Comparison of ENCODE assay signal across 1 cellular context in genomic region chr4:37430718-37431416, GRCh38.
TF ChIP-seq lines count a peak whose summit lies in the region.

No MANE protein-coding gene starts in this region.

TF ChIP-seq in HepG2, 621 proteins besides CTCF, POLR2A, EP300 and RAD21 (continued from another document and continues in another):
- TF ChIP-seq AHDC1 (CRISPR knock-in tag; IDR thresholded peaks at IDR 0.05; ENCODE audit: borderline replicate concordance) = peak; percentile 51
- TF ChIP-seq ZNF142 (CRISPR knock-in tag; IDR thresholded peaks at IDR 0.05) = no peak
- no peak for TF ChIP-seq ARNTL (CRISPR knock-in tag; IDR thresholded peaks at IDR 0.05)
- TF ChIP-seq ZEB1 (IDR thresholded peaks at IDR 0.05; ENCODE audit: insufficient replicate concordance, low read depth) = no peak
- no peak for TF ChIP-seq ZSCAN20 (CRISPR knock-in tag; IDR thresholded peaks at IDR 0.05; ENCODE audit: borderline replicate concordance)
- TF ChIP-seq FOXA1 (IDR thresholded peaks at IDR 0.05) = no peak
- TF ChIP-seq FOXA1 (CRISPR knock-in tag; IDR thresholded peaks at IDR 0.05) = peak; percentile 60; the same call in 1 of the 2 replicates
- no peak for TF ChIP-seq POLR2AphosphoS5 (IDR thresholded peaks at IDR 0.05; ENCODE audit: low read depth, low read length)
- TF ChIP-seq FOXA3 (CRISPR knock-in tag; IDR thresholded peaks at IDR 0.05) = peak; percentile 43; the same call in 1 of the 2 replicates
- TF ChIP-seq JARID2 (CRISPR knock-in tag; IDR thresholded peaks at IDR 0.05; ENCODE audit: insufficient replicate concordance) = no peak
- no peak for TF ChIP-seq ZNF788 (CRISPR knock-in tag; IDR thresholded peaks at IDR 0.05; ENCODE audit: borderline replicate concordance)
- no peak for TF ChIP-seq RBAK (CRISPR knock-in tag; IDR thresholded peaks at IDR 0.05)
- no peak for TF ChIP-seq ZKSCAN5 (CRISPR knock-in tag; IDR thresholded peaks at IDR 0.05)
- TF ChIP-seq PRPF4 (IDR thresholded peaks at IDR 0.05; ENCODE audit: low read depth, low read length, poor library complexity, severe bottlenecking) = no peak
- no peak for TF ChIP-seq REL (CRISPR knock-in tag; conservative IDR thresholded peaks at IDR 0.05)
- no peak for TF ChIP-seq HDAC6 (IDR thresholded peaks at IDR 0.05; ENCODE audit: low read depth, low read length)
- TF ChIP-seq ZSCAN30 (CRISPR knock-in tag; IDR thresholded peaks at IDR 0.05) = no peak
- TF ChIP-seq CSRNP1 (CRISPR knock-in tag; IDR thresholded peaks at IDR 0.05) = no peak
- no peak for TF ChIP-seq EEA1 (CRISPR knock-in tag; IDR thresholded peaks at IDR 0.05; ENCODE audit: borderline replicate concordance)
- TF ChIP-seq ISL2 (CRISPR knock-in tag; IDR thresholded peaks at IDR 0.05) = no peak
- peak; percentile 90 for TF ChIP-seq SIX1 (CRISPR knock-in tag; IDR thresholded peaks at IDR 0.05; ENCODE audit: borderline replicate concordance)
- no peak; the same call in 1 of the 2 replicates for TF ChIP-seq ARID4A (CRISPR knock-in tag; IDR thresholded peaks at IDR 0.05; ENCODE audit: borderline replicate concordance)
- peak; percentile 45; the same call in 1 of the 2 replicates for TF ChIP-seq TCF7 (IDR thresholded peaks at IDR 0.05; ENCODE audit: low read depth)
- no peak for TF ChIP-seq JUND (CRISPR knock-in tag; IDR thresholded peaks at IDR 0.05)
- 0 out of 2 replicates have a peak, but pooled peaks have one; percentile 20 for TF ChIP-seq ZSCAN31 (CRISPR knock-in tag; IDR thresholded peaks at IDR 0.05; ENCODE audit: low read depth)
- no peak for TF ChIP-seq MYC (CRISPR knock-in tag; IDR thresholded peaks at IDR 0.05; ENCODE audit: borderline replicate concordance)
- TF ChIP-seq CENPX (CRISPR knock-in tag; IDR thresholded peaks at IDR 0.05) = no peak
- TF ChIP-seq FOXJ3 (CRISPR knock-in tag; IDR thresholded peaks at IDR 0.05; ENCODE audit: borderline replicate concordance) = no peak
- TF ChIP-seq KLF6 (CRISPR knock-in tag; IDR thresholded peaks at IDR 0.05) = no peak
- TF ChIP-seq PITX1 (CRISPR knock-in tag; IDR thresholded peaks at IDR 0.05) = peak; percentile 95
- TF ChIP-seq TFDP1 (CRISPR knock-in tag; IDR thresholded peaks at IDR 0.05; ENCODE audit: borderline replicate concordance) = no peak
- no peak for TF ChIP-seq SRF (IDR thresholded peaks at IDR 0.05; ENCODE audit: low read depth, low read length)
- TF ChIP-seq ZNF451 (CRISPR knock-in tag; IDR thresholded peaks at IDR 0.05) = no peak
- TF ChIP-seq ZNF350 (CRISPR knock-in tag; IDR thresholded peaks at IDR 0.05; ENCODE audit: borderline replicate concordance, low read depth) = no peak
- peak; percentile 76; the same call in 1 of the 2 replicates for TF ChIP-seq CBFB (CRISPR knock-in tag; IDR thresholded peaks at IDR 0.05)
- TF ChIP-seq ZNF749 (CRISPR knock-in tag; IDR thresholded peaks at IDR 0.05; ENCODE audit: borderline replicate concordance) = no peak
- TF ChIP-seq HIC2 (CRISPR knock-in tag; IDR thresholded peaks at IDR 0.05; ENCODE audit: low read depth) = no peak
- no peak for TF ChIP-seq MEF2D (CRISPR knock-in tag; IDR thresholded peaks at IDR 0.05)
- no peak for TF ChIP-seq SKI (IDR thresholded peaks at IDR 0.05; ENCODE audit: partially characterized antibody)
- TF ChIP-seq SALL1 (CRISPR knock-in tag; IDR thresholded peaks at IDR 0.05) = no peak
- TF ChIP-seq ZNF556 (CRISPR knock-in tag; IDR thresholded peaks at IDR 0.05; ENCODE audit: borderline replicate concordance) = no peak
- TF ChIP-seq SMARCE1 (IDR thresholded peaks at IDR 0.05; ENCODE audit: borderline replicate concordance) = no peak
- TF ChIP-seq ETV5 (CRISPR knock-in tag; IDR thresholded peaks at IDR 0.05; ENCODE audit: borderline replicate concordance) = no peak
- no peak for TF ChIP-seq XRCC5 (optimal IDR thresholded peaks at IDR 0.05; ENCODE audit: low read length)
- TF ChIP-seq PLRG1 (conservative IDR thresholded peaks at IDR 0.05) = no peak
- TF ChIP-seq HNRNPLL (IDR thresholded peaks at IDR 0.05; ENCODE audit: low read depth, low read length, poor library complexity, severe bottlenecking) = no peak
- TF ChIP-seq DMAP1 (CRISPR knock-in tag; IDR thresholded peaks at IDR 0.05) = no peak
- TF ChIP-seq SP4 (CRISPR knock-in tag; IDR thresholded peaks at IDR 0.05) = no peak
- TF ChIP-seq CHD2 (IDR thresholded peaks at IDR 0.05; ENCODE audit: low read depth, low read length) = no peak
